Comparison of ENCODE assay signal across 10 cellular contexts in genomic region chr15:77144492-77145070, GRCh38.
DNase-seq lines count a peak whose midpoint lies in the region; ATAC-seq, FAIRE-seq and TF ChIP-seq lines count a peak whose summit lies in the region.
"Had no signal": no experiment of that assay in that cellular context is flagged by ENCODE, and none has a peak within 500 bp of the region (broad histone marks: within the 10 kb centered on the region; RNA-seq: fewer than 3 reads in every experiment).

No MANE protein-coding gene starts in this region.

- H3K9me3 ChIP-seq in trophoblast cell (ENCODE audit: insufficient read depth, low read depth, low read length) (no peaks in the 10 kb centered on the region), adrenal gland (replicated peaks in 1 of 3) (no peaks in the 10 kb centered on the region), neuronal stem cell (replicated peaks in 1 of 2; ENCODE audit: control insufficient read depth in 2 of 2, insufficient read depth in 1 of 2, low read depth in 1 of 2, low read length in 2 of 2) (peaks cover 0 to 28% of the 10 kb centered on the region in 2 donors)

- no peak overlapping the region for H4K12ac ChIP-seq in trophoblast cell (ENCODE audit: low read depth, low read length)

- H2AK5ac ChIP-seq in trophoblast cell (ENCODE audit: low read length) (no peak overlapping the region), neuronal stem cell (ENCODE audit: low read depth, low read length) (no peak overlapping the region)

- H3K18ac ChIP-seq in trophoblast cell (ENCODE audit: low read length) (no peak overlapping the region), neuronal stem cell (ENCODE audit: low read length) (no peak overlapping the region)

- H3K79me2 ChIP-seq in trophoblast cell (ENCODE audit: control insufficient read depth, insufficient read depth, low read length, poor library complexity), result no peaks in the 10 kb centered on the region

- H2BK5ac ChIP-seq in trophoblast cell (ENCODE audit: low read depth, low read length, poor library complexity) (peak overlapping the region; percentile 88), neuronal stem cell (ENCODE audit: low read length) (no peak overlapping the region)

- no CpG with 5 or more reads among the region's 4 CpGs for WGBS in trophoblast cell (ENCODE audit: extremely low coverage, insufficient coverage, insufficient read length)
- 69 to 88% (median 78%) methylated on average over 4 of the region's 4 CpGs for WGBS in adrenal gland, 4 donors
- no CpG with 5 or more reads among the region's 4 CpGs for whole genome bisulfite sequencing in neuronal stem cell (ENCODE audit: extremely low coverage in 2 of 2, insufficient read length in 2 of 2, insufficient replicate concordance in 1 of 2), 2 donors

- H3K4ac ChIP-seq in trophoblast cell (ENCODE audit: low read depth, low read length) (no peak overlapping the region), neuronal stem cell (ENCODE audit: low read length) (no peak overlapping the region)

- POLR2A ChIA-PET in BJ (lab: Charles Lee) (interaction anchor here (1.0 kb wide), 1 partner anchor 399 kb away, joined by 3 read pairs; no protein-coding TSS in a partner anchor), HEK293T (lab: Yijun Ruan, JAX) (no interaction called here)

- H3K9ac ChIP-seq in trophoblast cell (ENCODE audit: low read length) (no peak overlapping the region), neuronal stem cell (ENCODE audit: low read depth, low read length, poor library complexity) (no peak overlapping the region)

- no peak overlapping the region for H2AFZ ChIP-seq in trophoblast cell (ENCODE audit: insufficient read depth, low read length, poor library complexity)
- H2AFZ ChIP-seq in neuronal stem cell (ENCODE audit: low read length), result no peak overlapping the region

- H3K14ac ChIP-seq in trophoblast cell (ENCODE audit: low read length) (no peak overlapping the region), neuronal stem cell (ENCODE audit: low read length) (no peak overlapping the region)

- H4K8ac ChIP-seq in trophoblast cell (ENCODE audit: low read depth, low read length) (peak overlapping the region; percentile 58), neuronal stem cell (ENCODE audit: low read depth, low read length) (no peak overlapping the region)

- peak overlapping the region; percentile 47 for H2BK120ac ChIP-seq in trophoblast cell (ENCODE audit: insufficient read depth, low read length, poor library complexity)
- H2BK120ac ChIP-seq in neuronal stem cell (ENCODE audit: low read depth, low read length), result no peak overlapping the region

- peaks cover 12 to 18% of the 10 kb centered on the region in 2 experiments for H3K4me1 ChIP-seq in trophoblast cell (ENCODE audit: control insufficient read depth in 1 of 2, insufficient read depth in 2 of 2, low read length in 2 of 2)
- peaks cover 5 to 17% of the 10 kb centered on the region in 2 donors for H3K4me1 ChIP-seq in adrenal gland (replicated peaks in 1 of 2)
- no peaks in the 10 kb centered on the region for H3K4me1 ChIP-seq in neuronal stem cell (ENCODE audit: control insufficient read depth in 2 of 2, insufficient read depth in 1 of 2, low read depth in 1 of 2, low read length in 2 of 2)

- H3K79me1 ChIP-seq in trophoblast cell (ENCODE audit: low read length) (peaks cover 12% of the 10 kb centered on the region), neuronal stem cell (ENCODE audit: low read depth, low read length) (no peaks in the 10 kb centered on the region)

- peak overlapping the region; percentile 11 for H3K4me2 ChIP-seq in trophoblast cell (ENCODE audit: low read length)
- H3K4me2 ChIP-seq in neuronal stem cell (ENCODE audit: insufficient read depth, low read length, poor library complexity, severe bottlenecking), result no peak overlapping the region

- no peak for TF ChIP-seq POLR2A in adrenal gland (IDR thresholded peaks at IDR 0.05)

- no peaks in the 10 kb centered on the region for H3K36me3 ChIP-seq in BJ (ENCODE audit: control insufficient read depth, insufficient read depth, low read length)
- no peaks in the 10 kb centered on the region for H3K36me3 ChIP-seq in trophoblast cell (ENCODE audit: control insufficient read depth in 1 of 2, insufficient read depth in 2 of 2, low read length in 2 of 2)
- no peaks in the 10 kb centered on the region for H3K36me3 ChIP-seq in adrenal gland (replicated peaks in 1 of 2)
- H3K36me3 ChIP-seq in neuronal stem cell (replicated peaks in 1 of 2; ENCODE audit: control insufficient read depth in 2 of 2, insufficient read depth in 2 of 2, low read length in 2 of 2), result peaks cover 0 to 6% of the 10 kb centered on the region in 2 donors

- no peak for TF ChIP-seq CTCF in BJ (IDR thresholded peaks at IDR 0.05; ENCODE audit: insufficient read depth, low read depth, low read length)
- TF ChIP-seq CTCF in adrenal gland (IDR thresholded peaks at IDR 0.05), result no peak

- FAIRE-seq in RCC 7860 (lab: Jason Lieb, UNC), result peak; percentile 68

- CTCF ChIA-PET in BJ (lab: Yijun Ruan, JAX), result interaction anchor here (0.7 to 3.0 kb wide), 7 partner anchors 13 to 399 kb away, joined by 3 to 10 read pairs (median 3); no protein-coding TSS in a partner anchor
- CTCF ChIA-PET in HEK293T (lab: Yijun Ruan, JAX), result no interaction called here

- intact Hi-C loops in adrenal gland (cut with DNase I), result no loop called here

- peak overlapping the region; percentile 92 for H3K27ac ChIP-seq in trophoblast cell (ENCODE audit: low read depth, low read length)
- H3K27ac ChIP-seq in adrenal gland, result peak overlapping the region in 2 of 5 donors; percentile 42 to 72
- no peak overlapping the region for H3K27ac ChIP-seq in neuronal stem cell (replicated peaks; ENCODE audit: low read length)
- H3K27ac ChIP-seq: VCaP had no signal

- H2BK15ac ChIP-seq in neuronal stem cell (ENCODE audit: low read length), result no peak overlapping the region

- DNase-seq in BJ (ENCODE audit: low read depth), result peak; percentile 94
- peak; percentile 45 for DNase-seq in RCC 7860 (ENCODE audit: low spot score)
- peak; percentile 71 for DNase-seq in epidermal melanocyte (ENCODE audit: insufficient read length, low spot score)
- DNase-seq in trophoblast cell, result peak; percentile 47 to 84
- DNase-seq in adrenal gland, result no peak
- DNase-seq in HEK293T (ENCODE audit: extremely low spot score), result no peak
- DNase-seq in neuronal stem cell (ENCODE audit: low spot score), result no peak
- DNase-seq: NCI-H526 treated with DMSO at 0.1 percent for 48 hours had no signal

- H4K91ac ChIP-seq in trophoblast cell (ENCODE audit: low read depth, low read length), result peak overlapping the region; percentile 70
- H4K91ac ChIP-seq in neuronal stem cell (ENCODE audit: low read depth, low read length, poor library complexity), result no peak overlapping the region

- H2BK12ac ChIP-seq in trophoblast cell (ENCODE audit: low read length), result peak overlapping the region; percentile 70
- H2BK12ac ChIP-seq in neuronal stem cell (ENCODE audit: low read length), result no peak overlapping the region

- no peak for ATAC-seq in GM18873 (IDR thresholded peaks at IDR 0.05; ENCODE audit: low FRiP score, unreplicated experiment)

- H3K4me3 ChIP-seq in BJ (ENCODE audit: low read depth, low read length) (no peak overlapping the region), trophoblast cell (ENCODE audit: low read depth, low read length) (no peak overlapping the region), adrenal gland (no peak overlapping the region), neuronal stem cell (ENCODE audit: low read length in 2 of 2) (no peak overlapping the region)

- H3K23ac ChIP-seq in trophoblast cell (ENCODE audit: low read length), result no peak overlapping the region
- no peak overlapping the region for H3K23ac ChIP-seq in neuronal stem cell (ENCODE audit: low read depth, low read length, poor library complexity)

- H3K27me3 ChIP-seq in BJ (ENCODE audit: control insufficient read depth, insufficient read depth, low read length) (no peaks in the 10 kb centered on the region), trophoblast cell (ENCODE audit: insufficient read depth, low read length) (no peaks in the 10 kb centered on the region), adrenal gland (no peaks in the 10 kb centered on the region), neuronal stem cell (ENCODE audit: control insufficient read depth in 3 of 3, insufficient read depth in 3 of 3, low read depth in 1 of 3, low read length in 3 of 3) (no peaks in the 10 kb centered on the region)

TF ChIP-seq in HEK293T, 16 proteins besides CTCF, POLR2A, EP300 and RAD21:
- no peak for TF ChIP-seq LEF1 (IDR thresholded peaks at IDR 0.05; ENCODE audit: borderline replicate concordance)
- no peak for TF ChIP-seq ARNT (IDR thresholded peaks at IDR 0.05)
- no peak for TF ChIP-seq NFRKB (IDR thresholded peaks at IDR 0.05)

Comparison
In these comparisons a context has a peak if more than half of its experiments do, and no peak if none do; other contexts are left out.
1. DNase-seq: peak in BJ (single experiment), RCC 7860 (single experiment), epidermal melanocyte (single experiment) and trophoblast cell (2 of 2); none in adrenal gland (0 of 7), HEK293T (single experiment) and neuronal stem cell (single experiment).